ENCODE assay signal across 19 cellular contexts in the genomic region with DNA sequence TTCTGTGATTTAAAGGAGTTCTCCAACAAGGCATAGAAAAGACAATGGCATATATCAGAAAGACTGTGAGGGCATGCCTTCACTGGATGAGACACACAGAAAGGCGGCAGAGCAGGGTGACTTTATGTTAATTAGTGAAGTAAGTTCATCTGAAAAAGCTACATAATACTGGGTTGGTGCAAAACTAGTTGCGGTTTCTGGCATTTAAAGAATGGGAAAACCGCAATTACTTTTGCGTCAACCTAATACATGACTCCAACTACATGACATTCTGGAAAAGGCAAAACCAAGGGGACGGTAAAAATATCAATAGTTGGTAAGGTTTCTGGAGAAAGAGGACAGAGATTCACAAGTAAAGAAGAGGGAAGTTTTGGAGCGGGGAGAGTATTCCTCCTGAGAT. TPM values are rescaled to one million over a fixed set of nuclear protein-coding genes. Genes with fewer than 3 reads are reported as not detected.
DNase-seq lines count a peak whose midpoint lies in the region; ATAC-seq, FAIRE-seq and TF ChIP-seq lines count a peak whose summit lies in the region.
"Had no signal": no experiment of that assay in that cellular context is flagged by ENCODE, and none has a peak within 500 bp of the region (broad histone marks: within the 10 kb centered on the region; RNA-seq: fewer than 3 reads in every experiment).

No MANE protein-coding gene starts in this region.

- H3K9ac ChIP-seq in astrocyte (ENCODE audit: low read length) = no peak overlapping the region

- TF ChIP-seq CTCF in astrocyte (IDR thresholded peaks at IDR 0.05; ENCODE audit: insufficient read depth, low read depth, low read length) (no peak), fibroblast of the aortic adventitia (IDR thresholded peaks at IDR 0.05; ENCODE audit: insufficient read depth, low read length) (no peak), progenitor cell of endocrine pancreas (IDR thresholded peaks at IDR 0.05; ENCODE audit: unreplicated experiment) (no peak), upper lobe of right lung (IDR thresholded peaks at IDR 0.05) (no peak)

- H3K36me3 Mint-ChIP-seq in astrocyte (ENCODE audit: low read depth, unreplicated experiment) (peaks cover 2% of the 10 kb centered on the region), progenitor cell of endocrine pancreas (ENCODE audit: insufficient read depth) (no peaks in the 10 kb centered on the region)
- H3K36me3 Mint-ChIP-seq: CD14-positive monocyte had no signal

- ATAC-seq in upper lobe of right lung = no peak
- ATAC-seq in GM19455 (IDR thresholded peaks at IDR 0.05; ENCODE audit: unreplicated experiment) = no peak
- ATAC-seq in HG03135 (IDR thresholded peaks at IDR 0.05; ENCODE audit: unreplicated experiment) = no peak

- DNase-seq in astrocyte (ENCODE audit: low read depth) (no peak), fibroblast of the aortic adventitia (ENCODE audit: low read depth) (peak; percentile 28), progenitor cell of endocrine pancreas (ENCODE audit: low spot score, unreplicated experiment) (no peak), upper lobe of right lung (no peak)
- DNase-seq: COR-L47, DMS53, HCEC 1CT, KBM-7, NCI-H1092 treated with DMSO at 0.1 percent for 48 hours, NCI-H1694, NCI-H446 treated with DMSO at 0.1 percent for 48 hours, RPMI8226 had no signal

- no peaks in the 10 kb centered on the region for H3K79me2 ChIP-seq in astrocyte (ENCODE audit: insufficient read depth, low read length)

- H3K4me3 ChIP-seq in astrocyte (ENCODE audit: insufficient read depth, low read depth, low read length) (no peak overlapping the region), fibroblast of the aortic adventitia (ENCODE audit: low read depth, low read length) (no peak overlapping the region), upper lobe of right lung (no peak overlapping the region)

- H3K27ac ChIP-seq in astrocyte (ENCODE audit: low read depth, low read length) (no peak overlapping the region), upper lobe of right lung (no peak overlapping the region)

- H3K9me3 ChIP-seq in astrocyte (ENCODE audit: insufficient read depth, low read depth, low read length) (no peaks in the 10 kb centered on the region), upper lobe of right lung (no peaks in the 10 kb centered on the region)

- H3K9me3 Mint-ChIP-seq in astrocyte (ENCODE audit: unreplicated experiment) (peaks cover 3% of the 10 kb centered on the region), progenitor cell of endocrine pancreas (ENCODE audit: low read depth) (no peaks in the 10 kb centered on the region)
- H3K9me3 Mint-ChIP-seq: CD14-positive monocyte had no signal

- no peak overlapping the region for H2AFZ ChIP-seq in astrocyte (ENCODE audit: low read depth, low read length)

- H3K27me3 Mint-ChIP-seq in astrocyte (ENCODE audit: low read depth, unreplicated experiment) (peaks cover 16% of the 10 kb centered on the region), progenitor cell of endocrine pancreas (peaks cover 7% of the 10 kb centered on the region)

- intact Hi-C loops in upper lobe of right lung (cut with DNase I) = no loop called here

- H4K20me1 ChIP-seq in astrocyte (ENCODE audit: insufficient read depth, low read length) = no peaks in the 10 kb centered on the region

- TF ChIP-seq EP300 in Ishikawa (IDR thresholded peaks at IDR 0.05; ENCODE audit: borderline replicate concordance) = no peak

- H3K4me1 ChIP-seq in astrocyte (ENCODE audit: insufficient read depth, low read length) (no peaks in the 10 kb centered on the region), upper lobe of right lung (no peaks in the 10 kb centered on the region)

- H3K27me3 ChIP-seq in astrocyte (ENCODE audit: insufficient read depth, low read length) (peaks cover 7% of the 10 kb centered on the region), upper lobe of right lung (no peaks in the 10 kb centered on the region)

- TF ChIP-seq RAD21 in Ishikawa (IDR thresholded peaks at IDR 0.05; ENCODE audit: low read depth) = no peak

- H3K4me1 Mint-ChIP-seq in astrocyte (ENCODE audit: low read depth, unreplicated experiment) (peaks cover 8% of the 10 kb centered on the region), progenitor cell of endocrine pancreas (ENCODE audit: low read depth) (peaks cover 9% of the 10 kb centered on the region)
- H3K4me1 Mint-ChIP-seq: CD14-positive monocyte had no signal

- no peak for FAIRE-seq in astrocyte (lab: Jason Lieb, UNC)
- FAIRE-seq: HTR-8/SVneo had no signal

- H3K27ac Mint-ChIP-seq in astrocyte (ENCODE audit: unreplicated experiment) = no peak overlapping the region
- peak overlapping the region; percentile 7 for H3K27ac Mint-ChIP-seq in progenitor cell of endocrine pancreas
- H3K27ac Mint-ChIP-seq: CD14-positive monocyte had no signal

- no peak overlapping the region for H3K4me2 ChIP-seq in astrocyte (ENCODE audit: low read length)

- H3K4me3 Mint-ChIP-seq in astrocyte (ENCODE audit: unreplicated experiment) (peak overlapping the region; percentile 1), progenitor cell of endocrine pancreas (ENCODE audit: low read depth) (no peak overlapping the region)
- H3K4me3 Mint-ChIP-seq: CD14-positive monocyte had no signal

- no peaks in the 10 kb centered on the region for H3K36me3 ChIP-seq in astrocyte (ENCODE audit: insufficient read depth, low read length)
- no peaks in the 10 kb centered on the region for H3K36me3 ChIP-seq in upper lobe of right lung

TF ChIP-seq in Ishikawa, 13 proteins besides CTCF, POLR2A, EP300 and RAD21:
- TF ChIP-seq TEAD4 (IDR thresholded peaks at IDR 0.05) = peak; percentile 54
- no peak for TF ChIP-seq ZBTB7A (IDR thresholded peaks at IDR 0.05; ENCODE audit: low read depth)
- no peak for TF ChIP-seq TCF12 (IDR thresholded peaks at IDR 0.05; ENCODE audit: low read depth)
- no peak for TF ChIP-seq EGR1 (IDR thresholded peaks at IDR 0.05)

RNA-seq across cellular contexts. Expression of a gene that starts 5.1 kb away (rescaled TPM):
- not detected in 2 replicates for total RNA-seq in astrocyte
- not detected in 2 replicates for total RNA-seq in fibroblast of the aortic adventitia (ENCODE audit: low replicate concordance)
- total RNA-seq in progenitor cell of endocrine pancreas = 0.22 TPM in 1 of 2 replicates, not detected in the other
- total RNA-seq in upper lobe of right lung = not detected
- total RNA-seq: A673, M059J had no signal

RNA-seq across cellular contexts. Expression of a gene that starts 36.6 kb away (rescaled TPM):
- 3.1 TPM in 2 replicates for total RNA-seq in astrocyte
- 0.49 and 0.54 TPM in 2 replicates for total RNA-seq in fibroblast of the aortic adventitia (ENCODE audit: low replicate concordance)
- total RNA-seq in progenitor cell of endocrine pancreas = 0.69 and 0.80 TPM in 2 replicates
- 0.46 TPM for total RNA-seq in upper lobe of right lung
- total RNA-seq: M059J had no signal

RNA-seq across cellular contexts. Expression of a gene that starts 55.1 kb away (rescaled TPM):
- total RNA-seq in astrocyte (65.9 and 69.5 TPM in 2 replicates), fibroblast of the aortic adventitia (ENCODE audit: low replicate concordance) (19.0 and 46.3 TPM in 2 replicates), progenitor cell of endocrine pancreas (59.6 and 60.3 TPM in 2 replicates), upper lobe of right lung (62.4 TPM)
